Comparison of ENCODE assay signal across 23 cellular contexts in genomic region chr4:109275346-109275745, GRCh38. TPM values are rescaled to one million over a fixed set of nuclear protein-coding genes. Genes with fewer than 3 reads are reported as not detected.
DNase-seq lines count a peak whose midpoint lies in the region; ATAC-seq, FAIRE-seq and TF ChIP-seq lines count a peak whose summit lies in the region.
"Had no signal": no experiment of that assay in that cellular context is flagged by ENCODE, and none has a peak within 500 bp of the region (broad histone marks: within the 10 kb centered on the region; RNA-seq: fewer than 3 reads in every experiment).

No MANE protein-coding gene starts in this region.

- H3K4me2 ChIP-seq in OCI-LY3 (ENCODE audit: low read length) (peak overlapping the region; percentile 27), K562 (ENCODE audit: insufficient read depth, low read length) (no peak overlapping the region)
- H3K4me2 ChIP-seq: A549 had no signal

- TF ChIP-seq POLR2A in K562 (conservative IDR thresholded peaks at IDR 0.05), result no peak

- H3K36me3 Mint-ChIP-seq in activated CD4-positive, alpha-beta T cell treated with anti-CD3 and anti-CD28 coated beads, Interleukin-2, amount 10 ng/mL, durations not matched to agents 24 days and 14 days (ENCODE audit: low read depth), result no peaks in the 10 kb centered on the region
- H3K36me3 Mint-ChIP-seq: CD4-positive, alpha-beta memory T cell had no signal

- H3K27ac ChIP-seq in OCI-LY3 (ENCODE audit: low read length) (no peak overlapping the region), K562 (ENCODE audit: extremely low read depth, low read depth, low read length) (no peak overlapping the region)
- H3K27ac ChIP-seq: A549 had no signal

- peaks cover 12% of the 10 kb centered on the region for H3K4me1 Mint-ChIP-seq in activated CD4-positive, alpha-beta T cell treated with anti-CD3 and anti-CD28 coated beads, Interleukin-2, amount 10 ng/mL, durations not matched to agents 24 days and 14 days
- H3K4me1 Mint-ChIP-seq: CD4-positive, alpha-beta memory T cell had no signal

- POLR2A ChIA-PET in K562 (lab: Yijun Ruan, JAX), result no interaction called here

- no peaks in the 10 kb centered on the region for H3K27me3 Mint-ChIP-seq in activated CD4-positive, alpha-beta T cell treated with anti-CD3 and anti-CD28 coated beads, Interleukin-2, amount 10 ng/mL, durations not matched to agents 24 days and 14 days

- H3K4me3 Mint-ChIP-seq in activated CD4-positive, alpha-beta T cell treated with anti-CD3 and anti-CD28 coated beads, Interleukin-2, amount 10 ng/mL, durations not matched to agents 24 days and 14 days, result no peak overlapping the region
- H3K4me3 Mint-ChIP-seq: CD4-positive, alpha-beta memory T cell; HFFc6 had no signal

- DNase-seq in COLO829 (ENCODE audit: low spot score), result peak; percentile 56
- DNase-seq in K562 (ENCODE audit: extremely low read depth in 1 of 4, low spot score in 3 of 4), result no peak
- peak; percentile 82 for DNase-seq in foreskin melanocyte
- DNase-seq in activated CD4-positive, alpha-beta T cell treated with anti-CD3 and anti-CD28 coated beads, Interleukin-2, amount 10 ng/mL, durations not matched to agents 24 days and 14 days, result no peak
- no peak for DNase-seq in T-helper 2 cell
- DNase-seq: 8988T; ACHN; AML-193; C1 segment of cervical spinal cord; Caco-2; CD4-positive, alpha-beta memory T cell; DMS153; DND-41; GOT3; HFFc6 had no signal

- ATAC-seq in K562 (no peak), GM21360 (IDR thresholded peaks at IDR 0.05; ENCODE audit: unreplicated experiment) (no peak)
- ATAC-seq: A549 had no signal

- H3K4me3 ChIP-seq in OCI-LY3 (ENCODE audit: low read length), result no peak overlapping the region
- H3K4me3 ChIP-seq in K562, result no peak overlapping the region
- H3K4me3 ChIP-seq: A549, HAP-1 had no signal

- H3K9me3 Mint-ChIP-seq in activated CD4-positive, alpha-beta T cell treated with anti-CD3 and anti-CD28 coated beads, Interleukin-2, amount 10 ng/mL, durations not matched to agents 24 days and 14 days, result no peaks in the 10 kb centered on the region
- H3K9me3 Mint-ChIP-seq: CD4-positive, alpha-beta memory T cell; HFFc6 had no signal

- H3K79me2 ChIP-seq in OCI-LY3 (ENCODE audit: low read length), result no peaks in the 10 kb centered on the region
- no peaks in the 10 kb centered on the region for H3K79me2 ChIP-seq in K562 (ENCODE audit: control insufficient read depth, insufficient read depth, low read length)

- H3K9me3 ChIP-seq in OCI-LY3 (ENCODE audit: insufficient read depth, low read length) (no peaks in the 10 kb centered on the region), K562 (replicated peaks; ENCODE audit: control insufficient read depth, insufficient read depth, low read depth, low read length) (no peaks in the 10 kb centered on the region)
- H3K9me3 ChIP-seq: A549, Caco-2, HAP-1 had no signal

- H3K9ac ChIP-seq in OCI-LY3 (ENCODE audit: low read length), result no peak overlapping the region
- no peak overlapping the region for H3K9ac ChIP-seq in K562 (ENCODE audit: insufficient read depth in 1 of 2, low read depth in 2 of 2, low read length in 2 of 2)

- H3K4me1 ChIP-seq in OCI-LY3 (ENCODE audit: low read length) (peaks cover 38% of the 10 kb centered on the region), K562 (replicated peaks in 1 of 2; ENCODE audit: control insufficient read depth in 2 of 2, insufficient read depth in 2 of 2, low read length in 2 of 2) (no peaks in the 10 kb centered on the region)
- H3K4me1 ChIP-seq: A549, Caco-2 had no signal

- no peak overlapping the region for H3K27ac Mint-ChIP-seq in activated CD4-positive, alpha-beta T cell treated with anti-CD3 and anti-CD28 coated beads, Interleukin-2, amount 10 ng/mL, durations not matched to agents 24 days and 14 days
- H3K27ac Mint-ChIP-seq: CD4-positive, alpha-beta memory T cell; HFFc6 had no signal

- CTCF ChIA-PET in K562 (lab: Yijun Ruan, JAX; ENCODE audit: low intra/inter-chr PET ratio), result no interaction called here

- WGBS in K562 (ENCODE audit: insufficient coverage, low coverage, missing lambda C conversion rate), result 38% methylated on average over 3 of the region's 3 CpGs

- TF ChIP-seq RAD21 in K562 (CRISPR knock-in tag; conservative IDR thresholded peaks at IDR 0.05 in 1 of 2, IDR thresholded peaks at IDR 0.05 in 1 of 2), result no peak

- H3K27me3 ChIP-seq in OCI-LY3 (ENCODE audit: low read depth, low read length) (no peaks in the 10 kb centered on the region), K562 (ENCODE audit: control insufficient read depth in 2 of 2, insufficient read depth in 2 of 2, low read length in 2 of 2) (no peaks in the 10 kb centered on the region)

- H3K9me1 ChIP-seq in K562 (ENCODE audit: control insufficient read depth, insufficient read depth, low read length), result no peaks in the 10 kb centered on the region

- FAIRE-seq in K562 (lab: Jason Lieb, UNC), result peak; percentile 19
- FAIRE-seq: A549, G401.6, GM19239, H54 had no signal

- H2AFZ ChIP-seq in OCI-LY3 (ENCODE audit: low read depth, low read length), result 0 out of 2 replicates have a peak overlapping the region, but pooled peaks have one; percentile 22
- peak overlapping the region; percentile 40 for H2AFZ ChIP-seq in K562 (ENCODE audit: low read depth, low read length)

- TF ChIP-seq EP300 in K562 (IDR thresholded peaks at IDR 0.05; ENCODE audit: low read length), result no peak

- H4K20me1 ChIP-seq in OCI-LY3 (ENCODE audit: insufficient read depth, low read length), result no peaks in the 10 kb centered on the region
- no peaks in the 10 kb centered on the region for H4K20me1 ChIP-seq in K562 (replicated peaks; ENCODE audit: control insufficient read depth, insufficient read depth, low read length)

- H3K36me3 ChIP-seq in OCI-LY3 (replicated peaks; ENCODE audit: low read depth, low read length) (no peaks in the 10 kb centered on the region), K562 (ENCODE audit: control insufficient read depth, insufficient read depth, low read length) (no peaks in the 10 kb centered on the region)
- H3K36me3 ChIP-seq: HAP-1 had no signal

- BruUV-seq in K562 (replicated peaks; lab: Mats Ljungman, UMichigan), result no TSS peak

- TF ChIP-seq CTCF in OCI-LY3 (IDR thresholded peaks at IDR 0.05; ENCODE audit: low read depth, low read length), result no peak
- no peak for TF ChIP-seq CTCF in K562 (IDR thresholded peaks at IDR 0.05 in 2 of 3, conservative IDR thresholded peaks at IDR 0.05 in 1 of 3; ENCODE audit: insufficient read depth in 2 of 3, low read depth in 1 of 3, low read length in 3 of 3)

- in situ Hi-C loops in K562 (cut with MboI), result no loop called here

- intact Hi-C loops in K562 (cut with micrococcal nuclease), result no loop called here
- intact Hi-C loops in activated CD4-positive, alpha-beta T cell treated with anti-CD3 and anti-CD28 coated beads, Interleukin-2, amount 10 ng/mL, durations not matched to agents 24 days and 14 days (cut with micrococcal nuclease), result no loop called here

TF ChIP-seq in K562, 482 proteins besides CTCF, POLR2A, EP300 and RAD21:
- no peak for TF ChIP-seq ETS2 (tag; IDR thresholded peaks at IDR 0.05; ENCODE audit: borderline replicate concordance, poor library complexity, severe bottlenecking)
- TF ChIP-seq HNRNPH1 (optimal IDR thresholded peaks at IDR 0.05; ENCODE audit: low read depth, low read length), result no peak
- TF ChIP-seq ARID3A (IDR thresholded peaks at IDR 0.05; ENCODE audit: borderline replicate concordance, low read depth, low read length), result no peak
- no peak for TF ChIP-seq PTTG1 (tag; IDR thresholded peaks at IDR 0.05; ENCODE audit: low read depth)

RNA-seq across cellular contexts. Expression of gene COL25A1, which starts 27.1 kb away (rescaled TPM):
- total RNA-seq in K562 (2011; cell fraction: chromatin; rRNA removed; ENCODE audit: low replicate concordance), result 0.07 and 0.42 TPM in 2 replicates
- total RNA-seq in K562 (2011; cell fraction: nucleolus; rRNA removed), result 0.13 TPM in 1 of 2 replicates, not detected in the other
- 0.22 TPM in 1 of 2 replicates, not detected in the other for total RNA-seq in K562 (2011; cell fraction: nucleoplasm; rRNA removed)
- total RNA-seq in K562 (2014; rRNA removed) (0.20 and 0.27 TPM in 2 replicates), K562 (2014; rRNA removed; fragmentation: Illumina TruSeq; extraction: Trizol) (0.48 and 0.51 TPM in 2 replicates), K562 (2015; rRNA removed; fragmentation: Illumina TruSeq; extraction: Trizol) (0.23 and 0.43 TPM in 2 replicates), K562 (2021) (0.40 and 0.58 TPM in 2 replicates)
- polyA plus RNA-seq in K562 (2011; rRNA removed) (0.03 and 0.09 TPM in 2 replicates), K562 (2014; fragmentation: Illumina TruSeq; extraction: Trizol) (0.29 and 0.62 TPM in 2 replicates), K562 (2014; fragmentation: Nextera tagmentation; extraction: Ambion mirVana) (under 1 TPM; 0.07 to 0.17 TPM), K562 (2014; rRNA removed) (0.07 and 0.15 TPM in 2 replicates)
- polyA plus RNA-seq in K562 (2011; cell fraction: cytosol; rRNA removed), result 0.03 TPM in 1 of 2 replicates, not detected in the other
- polyA plus RNA-seq in K562 (2011; cell fraction: nucleus; rRNA removed), result 0.07 and 0.20 TPM in 2 replicates
- polyA plus RNA-seq in K562 (2012), result 0.22 and 0.47 TPM in 2 replicates
- 0.04 and 0.21 TPM in 2 replicates for polyA minus RNA-seq in K562 (2011; rRNA and poly(A)+ RNA removed)
- polyA minus RNA-seq in K562 (2011; cell fraction: cytosol; rRNA and poly(A)+ RNA removed), result 0.19 and 0.46 TPM in 2 replicates
- 0.13 and 0.56 TPM in 2 replicates for polyA minus RNA-seq in K562 (2011; cell fraction: nucleus; rRNA and poly(A)+ RNA removed)
- total RNA-seq in activated CD4-positive, alpha-beta T cell treated with anti-CD3 and anti-CD28 coated beads, Interleukin-2, amount 10 ng/mL, durations not matched to agents 24 days and 14 days, result not detected in 2 replicates
- total RNA-seq: Caco-2, HFFc6 had no signal
- polyA plus RNA-seq: A549, BJ had no signal

Comparison
In these comparisons a context has a peak if more than half of its experiments do, and no peak if none do; other contexts are left out.
1. DNase-seq: peak in COLO829 (single experiment) and foreskin melanocyte (single experiment); none in K562 (0 of 4), activated CD4-positive, alpha-beta T cell treated with anti-CD3 and anti-CD28 coated beads, Interleukin-2, amount 10 ng/mL, durations not matched to agents 24 days and 14 days (single experiment) and T-helper 2 cell (0 of 5).